In genomic region chr12:117339104-117339503, GRCh38 we compare ENCODE assay signal across 28 cellular contexts. TPM values are rescaled to one million over a fixed set of nuclear protein-coding genes. Genes with fewer than 3 reads are reported as not detected.
"Had no signal": no experiment of that assay in that cellular context is flagged by ENCODE, and none has a peak within 500 bp of the region (broad histone marks: within the 10 kb centered on the region; RNA-seq: fewer than 3 reads in every experiment).

No MANE protein-coding gene starts in this region.

- H3K36me3 ChIP-seq: Peyer's patch, SJSA1 had no signal

- ATAC-seq: activated CD4-positive, CD25-positive, alpha-beta regulatory T cell treated with anti-CD3 and anti-CD28 coated beads, Interleukin-2, amount 50 U/mL, for 24 hours; activated CD8-positive, alpha-beta T cell treated with anti-CD3 and anti-CD28 coated beads for 36 hours; activated T-cell treated with anti-CD3 and anti-CD28 coated beads, Interleukin-2, amount 50 U/mL, for 72 hours; SK-N-SH treated with all-trans-retinoic acid at 6 μM for 48 hours had no signal

- H3K27ac Mint-ChIP-seq: activated CD8-positive, alpha-beta T cell treated with anti-CD3 and anti-CD28 coated beads for 36 hours; activated naive CD4-positive, alpha-beta T cell treated with anti-CD3 and anti-CD28 coated beads, Interleukin-2, amount 50 U/mL, for 24 hours; activated T-cell treated with anti-CD3 and anti-CD28 coated beads, Interleukin-2, amount 50 U/mL, for 72 hours; brain; T-helper 1 cell treated with Interleukin-12 subunit alpha and Interleukin-12 subunit beta and Interleukin-4 antibody, amounts not matched to agents 30 μg/mL and 1 μg/mL, for 36 hours had no signal

- DNase-seq: activated CD4-positive, alpha-beta T cell treated with anti-CD3 and anti-CD28 coated beads for 4 hours; activated CD8-positive, alpha-beta memory T cell treated with anti-CD3 and anti-CD28 coated beads, Interleukin-2, amount 50 U/mL, for 4 hours; activated CD8-positive, alpha-beta T cell treated with anti-CD3 and anti-CD28 coated beads for 36 hours; activated naive CD4-positive, alpha-beta T cell; activated T-cell treated with anti-CD3 and anti-CD28 coated beads, Interleukin-2, amount 50 U/mL, for 72 hours; amygdala; NCI-H1048; NCI-H146; NCI-H1930; NCI-H2171; NCI-H2227 treated with DMSO at 0.1 percent for 48 hours; NCI-H446 treated with DMSO at 0.1 percent for 48 hours; NCI-H82; Peyer's patch; SHP77; SW 1271 had no signal

- H3K27ac ChIP-seq: Peyer's patch, RWPE1, SJSA1 had no signal

- H3K4me3 ChIP-seq: Peyer's patch, SJSA1 had no signal

- FAIRE-seq: astrocyte had no signal

- H3K27me3 ChIP-seq: Peyer's patch, SJSA1 had no signal

- H3K4me1 Mint-ChIP-seq: activated naive CD4-positive, alpha-beta T cell treated with anti-CD3 and anti-CD28 coated beads, Interleukin-2, amount 50 U/mL, for 24 hours; central memory CD8-positive, alpha-beta T cell had no signal

- H3K4me3 Mint-ChIP-seq: activated CD8-positive, alpha-beta T cell treated with anti-CD3 and anti-CD28 coated beads for 36 hours; activated naive CD4-positive, alpha-beta T cell treated with anti-CD3 and anti-CD28 coated beads, Interleukin-2, amount 50 U/mL, for 24 hours; activated T-cell treated with anti-CD3 and anti-CD28 coated beads, Interleukin-2, amount 50 U/mL, for 72 hours; brain; central memory CD8-positive, alpha-beta T cell; T-helper 1 cell treated with Interleukin-12 subunit alpha and Interleukin-12 subunit beta and Interleukin-4 antibody, amounts not matched to agents 30 μg/mL and 1 μg/mL, for 36 hours had no signal

- H3K9me3 Mint-ChIP-seq: activated CD8-positive, alpha-beta T cell treated with anti-CD3 and anti-CD28 coated beads for 36 hours; activated naive CD4-positive, alpha-beta T cell treated with anti-CD3 and anti-CD28 coated beads, Interleukin-2, amount 50 U/mL, for 24 hours; T-helper 1 cell treated with Interleukin-12 subunit alpha and Interleukin-12 subunit beta and Interleukin-4 antibody, amounts not matched to agents 30 μg/mL and 1 μg/mL, for 36 hours had no signal

- H3K4me1 ChIP-seq: Peyer's patch had no signal

- H3K9me3 ChIP-seq: Peyer's patch, SJSA1 had no signal

- H3K36me3 Mint-ChIP-seq: activated naive CD4-positive, alpha-beta T cell treated with anti-CD3 and anti-CD28 coated beads, Interleukin-2, amount 50 U/mL, for 24 hours; brain had no signal

RNA-seq across cellular contexts. Expression of gene NOS1, which starts 22.3 kb away (rescaled TPM):
- total RNA-seq: activated CD8-positive, alpha-beta T cell treated with anti-CD3 and anti-CD28 coated beads for 36 hours; activated T-cell treated with anti-CD3 and anti-CD28 coated beads, Interleukin-2, amount 50 U/mL, for 72 hours; LHCN-M2; M059J; OCI-LY7; SJSA1 had no signal
